ENCODE assay signal across 1 cellular context in genomic region chr1:6464915-6465314, GRCh38.
TF ChIP-seq lines count a peak whose summit lies in the region.

No MANE protein-coding gene starts in this region.

TF ChIP-seq in WTC11, 78 proteins besides CTCF, POLR2A, EP300 and RAD21 (continued from another document):
- TF ChIP-seq PREB (CRISPR knock-in tag; IDR thresholded peaks at IDR 0.05; ENCODE audit: borderline replicate concordance) (no peak), CREM (CRISPR knock-in tag; IDR thresholded peaks at IDR 0.05) (no peak), ZNF532 (CRISPR knock-in tag; IDR thresholded peaks at IDR 0.05; ENCODE audit: borderline replicate concordance) (no peak), ERG (CRISPR knock-in tag; IDR thresholded peaks at IDR 0.05) (no peak), ZNF219 (CRISPR knock-in tag; IDR thresholded peaks at IDR 0.05; ENCODE audit: borderline replicate concordance) (no peak)
